Comparison of ENCODE assay signal across 13 cellular contexts in genomic region chr10:72000073-72001025, GRCh38. TPM values are rescaled to one million over a fixed set of nuclear protein-coding genes. Genes with fewer than 3 reads are reported as not detected.
DNase-seq lines count a peak whose midpoint lies in the region; ATAC-seq, FAIRE-seq and TF ChIP-seq lines count a peak whose summit lies in the region.
"Had no signal": no experiment of that assay in that cellular context is flagged by ENCODE, and none has a peak within 500 bp of the region (broad histone marks: within the 10 kb centered on the region; RNA-seq: fewer than 3 reads in every experiment).

No MANE protein-coding gene starts in this region.

- no peak for TF ChIP-seq EP300 in stomach (IDR thresholded peaks at IDR 0.05)

- no peaks in the 10 kb centered on the region for H3F3A ChIP-seq in GM23338 (replicated peaks; ENCODE audit: low read depth)

- no peaks in the 10 kb centered on the region for H3K9me3 ChIP-seq in astrocyte (ENCODE audit: insufficient read depth, low read depth, low read length)
- no peaks in the 10 kb centered on the region for H3K9me3 ChIP-seq in stomach

- H3K36me3 ChIP-seq in GM23338 (ENCODE audit: insufficient read depth) (no peaks in the 10 kb centered on the region), astrocyte (ENCODE audit: insufficient read depth, low read length) (no peaks in the 10 kb centered on the region), mesendoderm (ENCODE audit: control insufficient read depth, insufficient read depth, low read length) (no peaks in the 10 kb centered on the region), stomach (peaks cover 0 to 8% (median under 1%) of the 10 kb centered on the region in 4 donors)

- TF ChIP-seq POLR2A in stomach (IDR thresholded peaks at IDR 0.05), result no peak

- no peak overlapping the region for H2AK5ac ChIP-seq in mesendoderm (ENCODE audit: low read length)

- H3K27me3 Mint-ChIP-seq in GM23338 (ENCODE audit: insufficient read depth, low read depth, poor library complexity), result peaks cover 8% of the 10 kb centered on the region
- H3K27me3 Mint-ChIP-seq in astrocyte (ENCODE audit: low read depth, unreplicated experiment), result no peaks in the 10 kb centered on the region

- no peak overlapping the region for H2BK5ac ChIP-seq in mesendoderm (ENCODE audit: low read length)

- DNase-seq in GM23338 (ENCODE audit: low spot score), result no peak
- DNase-seq in astrocyte (ENCODE audit: low read depth), result no peak
- no peak for DNase-seq in mesendoderm
- DNase-seq in stomach, result peak; percentile 33
- DNase-seq in NCI-H226, result no peak
- DNase-seq: activated naive CD4-positive, alpha-beta T cell; CD4-positive, alpha-beta memory T cell had no signal

- no peak overlapping the region for H4K5ac ChIP-seq in mesendoderm (ENCODE audit: low read length)

- H3K4me3 Mint-ChIP-seq in GM23338 (no peak overlapping the region), astrocyte (ENCODE audit: unreplicated experiment) (peak overlapping the region; percentile 66)
- H3K4me3 Mint-ChIP-seq: CD4-positive, alpha-beta memory T cell had no signal

- no peak for FAIRE-seq in astrocyte (lab: Jason Lieb, UNC)
- FAIRE-seq: colon had no signal

- H3K79me1 ChIP-seq in mesendoderm (ENCODE audit: low read length), result peaks cover 3% of the 10 kb centered on the region

- H3K27me3 ChIP-seq in GM23338 (ENCODE audit: insufficient read depth) (no peaks in the 10 kb centered on the region), astrocyte (ENCODE audit: insufficient read depth, low read length) (no peaks in the 10 kb centered on the region), mesendoderm (ENCODE audit: insufficient read depth, low read length, poor library complexity) (no peaks in the 10 kb centered on the region), stomach (no peaks in the 10 kb centered on the region)

- H3K4me2 ChIP-seq in GM23338, result no peak overlapping the region
- peak overlapping the region; percentile 76 for H3K4me2 ChIP-seq in astrocyte (ENCODE audit: low read length)
- no peak overlapping the region for H3K4me2 ChIP-seq in mesendoderm (ENCODE audit: low read length)

- no peak overlapping the region for H2BK15ac ChIP-seq in mesendoderm (replicated peaks; ENCODE audit: low read depth)

- no peak for TF ChIP-seq CTCF in GM23338 (conservative IDR thresholded peaks at IDR 0.05; ENCODE audit: low read depth in 2 of 2)
- no peak for TF ChIP-seq CTCF in astrocyte (IDR thresholded peaks at IDR 0.05; ENCODE audit: insufficient read depth, low read depth, low read length)
- TF ChIP-seq CTCF in stomach (IDR thresholded peaks at IDR 0.05), result no peak

- no peak overlapping the region for H3K18ac ChIP-seq in mesendoderm (ENCODE audit: low read length)

- H3K9me3 Mint-ChIP-seq in GM23338 (no peaks in the 10 kb centered on the region), astrocyte (ENCODE audit: unreplicated experiment) (no peaks in the 10 kb centered on the region)
- H3K9me3 Mint-ChIP-seq: CD4-positive, alpha-beta memory T cell had no signal

- H3K4me1 ChIP-seq in GM23338 (ENCODE audit: insufficient read depth), result 0 out of 2 replicates have a peak, but pooled peaks cover 3% of the 10 kb centered on the region
- peaks cover 27% of the 10 kb centered on the region for H3K4me1 ChIP-seq in astrocyte (ENCODE audit: insufficient read depth, low read length)
- H3K4me1 ChIP-seq in mesendoderm (ENCODE audit: control insufficient read depth, low read depth, low read length), result peaks cover 7% of the 10 kb centered on the region
- peaks cover 39 to 80% (median 50%) of the 10 kb centered on the region in 4 donors for H3K4me1 ChIP-seq in stomach

- H3K9ac ChIP-seq in astrocyte (ENCODE audit: low read length), result peak overlapping the region; percentile 62
- H3K9ac ChIP-seq in mesendoderm (ENCODE audit: low read length), result no peak overlapping the region

- no peak overlapping the region for H3K4ac ChIP-seq in mesendoderm (ENCODE audit: low read depth, low read length)

- H2AFZ ChIP-seq in GM23338 (no peak overlapping the region), astrocyte (ENCODE audit: low read depth, low read length) (no peak overlapping the region)

- H4K20me1 ChIP-seq in GM23338 (replicated peaks; ENCODE audit: insufficient read depth) (no peaks in the 10 kb centered on the region; the same call in 1 of the 2 replicates), astrocyte (ENCODE audit: insufficient read depth, low read length) (peaks cover 38% of the 10 kb centered on the region)

- ATAC-seq in GM23338 (no peak), GM21528 (IDR thresholded peaks at IDR 0.05; ENCODE audit: low FRiP score, unreplicated experiment) (no peak), HG02642 (IDR thresholded peaks at IDR 0.05; ENCODE audit: poor library complexity, unreplicated experiment) (no peak), GM19467 (IDR thresholded peaks at IDR 0.05; ENCODE audit: unreplicated experiment) (no peak)
- ATAC-seq: left colon had no signal

- H3K4me1 Mint-ChIP-seq in GM23338 (peaks cover 17% of the 10 kb centered on the region), astrocyte (ENCODE audit: low read depth, unreplicated experiment) (peaks cover 39% of the 10 kb centered on the region)

- H3K79me2 ChIP-seq in GM23338 (replicated peaks; ENCODE audit: insufficient read depth), result no peaks in the 10 kb centered on the region
- H3K79me2 ChIP-seq in astrocyte (ENCODE audit: insufficient read depth, low read length), result peaks cover 78% of the 10 kb centered on the region
- no peaks in the 10 kb centered on the region for H3K79me2 ChIP-seq in mesendoderm (ENCODE audit: control insufficient read depth, insufficient read depth, low read length)

- H2BK120ac ChIP-seq in mesendoderm (ENCODE audit: low read depth, low read length), result no peak overlapping the region

- H3K27ac Mint-ChIP-seq in GM23338 (peak overlapping the region; percentile 70), astrocyte (ENCODE audit: unreplicated experiment) (peak overlapping the region; percentile 97)

- WGBS in mesendoderm (ENCODE audit: extremely low coverage, insufficient coverage, low lambda C conversion rate), result no CpG with 5 or more reads among the region's 14 CpGs
- WGBS in stomach, 5 donors, result 62 to 73% (median 65%) methylated on average over 14 of the region's 14 CpGs

- H4K8ac ChIP-seq in mesendoderm (ENCODE audit: low read depth, low read length), result no peak overlapping the region

- H3K23ac ChIP-seq in mesendoderm (ENCODE audit: low read length), result no peak overlapping the region

- H3K9me2 ChIP-seq in GM23338 (ENCODE audit: insufficient read depth), result no peaks in the 10 kb centered on the region

- H3K4me3 ChIP-seq in GM23338 (no peak overlapping the region), astrocyte (ENCODE audit: insufficient read depth, low read depth, low read length) (no peak overlapping the region), mesendoderm (ENCODE audit: low read length) (no peak overlapping the region), stomach (no peak overlapping the region)

- H3K27ac ChIP-seq in GM23338 (ENCODE audit: low read depth) (no peak overlapping the region), astrocyte (ENCODE audit: low read depth, low read length) (no peak overlapping the region), mesendoderm (ENCODE audit: low read depth, low read length) (no peak overlapping the region), stomach (peak overlapping the region; percentile 32 to 83 (median 76))

- H3K36me3 Mint-ChIP-seq in GM23338 (ENCODE audit: low read depth), result no peaks in the 10 kb centered on the region
- peaks cover 3% of the 10 kb centered on the region for H3K36me3 Mint-ChIP-seq in astrocyte (ENCODE audit: low read depth, unreplicated experiment)
- H3K36me3 Mint-ChIP-seq: CD4-positive, alpha-beta memory T cell had no signal

- H3K56ac ChIP-seq in mesendoderm (ENCODE audit: low read length), result peak overlapping the region; percentile 34

- intact Hi-C loops in stomach (cut with DNase I; ENCODE audit: low total_unique reads), result no loop called here

TF ChIP-seq in GM23338, 12 proteins besides CTCF, POLR2A, EP300 and RAD21:
- TF ChIP-seq JUNB (IDR thresholded peaks at IDR 0.05; ENCODE audit: unreplicated experiment) (no peak), EZH2phosphoT487 (IDR thresholded peaks at IDR 0.05; ENCODE audit: unreplicated experiment) (no peak), CREB1 (CRISPR knock-in tag; IDR thresholded peaks at IDR 0.05; ENCODE audit: low read depth) (no peak), NANOG (IDR thresholded peaks at IDR 0.05; ENCODE audit: borderline replicate concordance) (no peak), ZNF331 (CRISPR knock-in tag; IDR thresholded peaks at IDR 0.05; ENCODE audit: low read depth) (no peak)
TF ChIP-seq in GM23338: peak in this region for 0.

RNA-seq across cellular contexts. Expression of gene CHST3, which starts 36.2 kb away (rescaled TPM):
- 6.8 and 8.3 TPM in 2 replicates for total RNA-seq in GM23338 (2014; rRNA removed; shearing (Covaris generic))
- polyA plus RNA-seq in GM23338 (2016; fragmentation: Nextera tagmentation; extraction: Ambion mirVana) (0.94 and 1.1 TPM in 2 replicates), stomach (1 to 10 TPM; 1.5 to 4.7 (median 3.3) TPM)
- total RNA-seq in astrocyte (42.9 and 43.5 TPM in 2 replicates), stomach (10 to 100 TPM in 4 of 5 donors, 1 to 10 TPM in 1; 4.9 to 26.8 (median 17.0) TPM)
- polyA plus RNA-seq in mesendoderm (2013, experiment 1 of 2), result 4.9 TPM
- polyA plus RNA-seq in mesendoderm (2013, experiment 2 of 2), result 4.9 TPM
- total RNA-seq: CD4-positive, alpha-beta memory T cell; T-helper 1 cell treated with Interleukin-12 subunit alpha and Interleukin-12 subunit beta and Interleukin-4 antibody, amounts not matched to agents 30 ng/mL and 1 ng/mL, for 36 hours had no signal
- polyA plus RNA-seq: CD4-positive, alpha-beta memory T cell had no signal

Comparison
In these comparisons a context has a peak if more than half of its experiments do, and no peak if none do; other contexts are left out.
1. H3K27ac ChIP-seq: peak in stomach (5 of 5); none in GM23338 (single experiment), astrocyte (single experiment) and mesendoderm (single experiment).